Comparison of ENCODE assay signal across 8 cellular contexts in the genomic region with DNA sequence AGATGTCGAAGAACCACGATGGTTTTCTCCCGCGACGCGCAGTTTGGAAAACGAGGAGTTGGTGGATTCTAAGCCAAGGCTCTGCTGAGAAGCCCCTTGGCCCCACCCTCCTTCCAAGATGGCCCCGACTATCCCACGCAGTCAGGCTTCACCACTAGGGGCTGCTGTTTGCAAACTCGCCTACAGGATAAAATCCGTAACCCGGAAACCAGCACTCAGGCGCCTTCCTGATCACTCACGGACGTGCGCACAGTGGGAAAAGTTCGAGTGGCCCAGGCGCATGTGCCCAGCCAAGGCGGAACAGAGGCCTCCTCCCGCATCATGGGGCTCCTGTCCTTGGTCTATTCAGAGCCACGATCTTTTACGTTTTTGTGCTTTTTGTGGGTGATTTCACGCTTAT. TPM values are rescaled to one million over a fixed set of nuclear protein-coding genes. Genes with fewer than 3 reads are reported as not detected.
DNase-seq lines count a peak whose midpoint lies in the region; ATAC-seq and TF ChIP-seq lines count a peak whose summit lies in the region.

No MANE protein-coding gene starts in this region.

- H3K4me1 Mint-ChIP-seq in activated T-helper 17 cell treated with anti-CD3 and anti-CD28 coated beads, Interleukin-2, amount 50 U/mL, for 72 hours, result no peaks in the 10 kb centered on the region
- no peaks in the 10 kb centered on the region for H3K4me1 Mint-ChIP-seq in progenitor cell of endocrine pancreas (ENCODE audit: low read depth)

- peaks cover 26% of the 10 kb centered on the region for H3K36me3 Mint-ChIP-seq in activated T-helper 17 cell treated with anti-CD3 and anti-CD28 coated beads, Interleukin-2, amount 50 U/mL, for 72 hours (ENCODE audit: low read depth)
- peaks cover 14% of the 10 kb centered on the region for H3K36me3 Mint-ChIP-seq in progenitor cell of endocrine pancreas (ENCODE audit: insufficient read depth)

- H3K9me3 Mint-ChIP-seq in activated T-helper 17 cell treated with anti-CD3 and anti-CD28 coated beads, Interleukin-2, amount 50 U/mL, for 72 hours, result no peaks in the 10 kb centered on the region
- H3K9me3 Mint-ChIP-seq in progenitor cell of endocrine pancreas (ENCODE audit: low read depth), result no peaks in the 10 kb centered on the region

- H3K27me3 Mint-ChIP-seq in activated T-helper 17 cell treated with anti-CD3 and anti-CD28 coated beads, Interleukin-2, amount 50 U/mL, for 72 hours, result no peaks in the 10 kb centered on the region
- no peaks in the 10 kb centered on the region for H3K27me3 Mint-ChIP-seq in progenitor cell of endocrine pancreas

- no peak overlapping the region for H3K27ac Mint-ChIP-seq in activated T-helper 17 cell treated with anti-CD3 and anti-CD28 coated beads, Interleukin-2, amount 50 U/mL, for 72 hours
- peak overlapping the region; percentile 76 for H3K27ac Mint-ChIP-seq in progenitor cell of endocrine pancreas

- DNase-seq in NCI-H2227 (lab: John Stamatoyannopoulos, UW; ENCODE audit: unreplicated experiment) (peak; percentile 33), NCI-H2227 treated with DMSO at 0.1 percent for 48 hours (lab: John Stamatoyannopoulos, UW) (no peak), NCI-H226 (peak; percentile 11), germinal center (ENCODE audit: low spot score) (peak; percentile 56), progenitor cell of endocrine pancreas (ENCODE audit: low spot score, unreplicated experiment) (peak; percentile 42), NCI-H2081 treated with DMSO at 0.1 percent for 48 hours (lab: John Stamatoyannopoulos, UW) (no peak)

- H3K4me3 Mint-ChIP-seq in activated T-helper 17 cell treated with anti-CD3 and anti-CD28 coated beads, Interleukin-2, amount 50 U/mL, for 72 hours, result no peak overlapping the region
- no peak overlapping the region for H3K4me3 Mint-ChIP-seq in progenitor cell of endocrine pancreas (ENCODE audit: low read depth)

- ATAC-seq in activated T-helper 17 cell treated with anti-CD3 and anti-CD28 coated beads, Interleukin-2, amount 50 U/mL, for 72 hours (replicated peaks), result peak; percentile 73
- ATAC-seq in GM18909 (IDR thresholded peaks at IDR 0.05; ENCODE audit: poor library complexity, unreplicated experiment), result no peak

- peak; percentile 67 for TF ChIP-seq CTCF in progenitor cell of endocrine pancreas (IDR thresholded peaks at IDR 0.05; ENCODE audit: unreplicated experiment)

RNA-seq across cellular contexts. Expression of a gene that starts 19.2 kb away (rescaled TPM):
- total RNA-seq in activated T-helper 17 cell treated with anti-CD3 and anti-CD28 coated beads, Interleukin-2, amount 50 U/mL, for 72 hours, result 100 to 1,000 TPM; 120 to 209 TPM
- 156 and 171 TPM in 2 replicates for total RNA-seq in progenitor cell of endocrine pancreas

RNA-seq across cellular contexts. Expression of a gene that starts 28.0 kb away (rescaled TPM):
- total RNA-seq in activated T-helper 17 cell treated with anti-CD3 and anti-CD28 coated beads, Interleukin-2, amount 50 U/mL, for 72 hours, result 10 to 100 TPM; 53.6 to 87.0 TPM
- total RNA-seq in progenitor cell of endocrine pancreas, result 318 and 334 TPM in 2 replicates

RNA-seq across cellular contexts. Expression of a gene that starts 31.8 kb away (rescaled TPM):
- total RNA-seq in activated T-helper 17 cell treated with anti-CD3 and anti-CD28 coated beads, Interleukin-2, amount 50 U/mL, for 72 hours, result 100 to 1,000 TPM in 1 of 2 donors, 10 to 100 TPM in 1; 71.5 to 128 TPM
- total RNA-seq in progenitor cell of endocrine pancreas, result 131 and 133 TPM in 2 replicates

RNA-seq across cellular contexts. Expression of a gene that starts 56.3 kb away (rescaled TPM):
- total RNA-seq in activated T-helper 17 cell treated with anti-CD3 and anti-CD28 coated beads, Interleukin-2, amount 50 U/mL, for 72 hours, result 1 to 10 TPM; 6.7 to 8.2 TPM
- 119 and 124 TPM in 2 replicates for total RNA-seq in progenitor cell of endocrine pancreas

Comparison
In these comparisons a context has a peak if more than half of its experiments do, and no peak if none do; other contexts are left out.
1. DNase-seq: peak in NCI-H2227 (single experiment), NCI-H226 (single experiment), germinal center (single experiment) and progenitor cell of endocrine pancreas (single experiment); none in NCI-H2227 treated with DMSO at 0.1 percent for 48 hours (single experiment) and NCI-H2081 treated with DMSO at 0.1 percent for 48 hours (single experiment).